15 cellular contexts compared by ENCODE assay signal in genomic region chr2:158255257-158255656, GRCh38.
"Had no signal": no experiment of that assay in that cellular context is flagged by ENCODE, and none has a peak within 500 bp of the region (broad histone marks: within the 10 kb centered on the region; RNA-seq: fewer than 3 reads in every experiment).

No MANE protein-coding gene starts in this region.

- H3K4me1 ChIP-seq: ascending aorta, gastrocnemius medialis, lower lobe of right lung, pancreas, transverse colon had no signal

- H3K4me3 ChIP-seq: ascending aorta, gastrocnemius medialis, lower lobe of right lung, pancreas, transverse colon had no signal

- ATAC-seq: effector memory CD8-positive, alpha-beta T cell; gastrocnemius medialis; left colon; lower lobe of right lung; pancreas; sciatic nerve; stimulated activated naive CD8-positive, alpha-beta T cell treated with anti-CD3 and anti-CD28 coated beads, Interleukin-15, Interleukin-2, amounts not matched to agents 100 U/mL and 50 U/mL, for 24 hours had no signal

- H3K36me3 ChIP-seq: ascending aorta, gastrocnemius medialis, lower lobe of right lung, pancreas, transverse colon had no signal

- DNase-seq: activated CD4-positive, alpha-beta T cell treated with anti-CD3 and anti-CD28 coated beads, Interleukin-2, amount 10 ng/mL, durations not matched to agents 7 days and 5 days; activated CD4-positive, CD25-positive, alpha-beta regulatory T cell; activated CD8-positive, alpha-beta memory T cell treated with anti-CD3 and anti-CD28 coated beads for 24 hours; dermis blood vessel endothelial cell; effector memory CD8-positive, alpha-beta T cell; gastrocnemius medialis; left colon; lower lobe of right lung; midbrain; pancreas; stimulated activated naive CD8-positive, alpha-beta T cell treated with anti-CD3 and anti-CD28 coated beads, Interleukin-15, Interleukin-2, amounts not matched to agents 100 U/mL and 50 U/mL, for 24 hours; transverse colon had no signal

- H3K27me3 ChIP-seq: ascending aorta, gastrocnemius medialis, pancreas, transverse colon had no signal

- H3K27ac ChIP-seq: ascending aorta, epithelial cell of prostate, gastrocnemius medialis, lower lobe of right lung, pancreas, transverse colon had no signal
